ENCODE assay signal across 10 cellular contexts in genomic region chr5:56088967-56089829, GRCh38.
DNase-seq lines count a peak whose midpoint lies in the region; ATAC-seq and TF ChIP-seq lines count a peak whose summit lies in the region.
"Had no signal": no experiment of that assay in that cellular context is flagged by ENCODE, and none has a peak within 500 bp of the region (broad histone marks: within the 10 kb centered on the region; RNA-seq: fewer than 3 reads in every experiment).

No MANE protein-coding gene starts in this region.

- TF ChIP-seq CTCF in RWPE1 (conservative IDR thresholded peaks at IDR 0.05; ENCODE audit: low read depth), result no peak

- DNase-seq in activated CD4-positive, alpha-beta T cell treated with anti-CD3 and anti-CD28 coated beads for 36 hours, result peak; percentile 76
- DNase-seq in activated CD4-positive, alpha-beta T cell treated with anti-CD3 and anti-CD28 coated beads, Interleukin-2, amount 50 U/mL, for 1 hour, result no peak
- DNase-seq in RWPE1 (ENCODE audit: low spot score) (peak; percentile 37), mesendoderm (peak; percentile 92), NCI-H1436 (lab: John Stamatoyannopoulos, UW) (no peak), occipital lobe (lab: John Stamatoyannopoulos, UW) (no peak), SKM-1 treated with dmso at 0.1 percent for 144 hours (lab: John Stamatoyannopoulos, UW; ENCODE audit: unreplicated experiment) (no peak)
- DNase-seq: naive B cell had no signal

- no peaks in the 10 kb centered on the region for H3K79me1 ChIP-seq in mesendoderm (ENCODE audit: low read length)

- H3K36me3 ChIP-seq in mesendoderm (ENCODE audit: control insufficient read depth, insufficient read depth, low read length), result no peaks in the 10 kb centered on the region

- H3K27ac Mint-ChIP-seq in activated CD4-positive, alpha-beta T cell treated with anti-CD3 and anti-CD28 coated beads for 36 hours, result peak overlapping the region; percentile 86
- H3K27ac Mint-ChIP-seq: naive B cell had no signal

- ATAC-seq in activated CD4-positive, alpha-beta T cell treated with anti-CD3 and anti-CD28 coated beads for 36 hours, result peak; percentile 92
- peak; percentile 95 for ATAC-seq in HG02642 (IDR thresholded peaks at IDR 0.05; ENCODE audit: poor library complexity, unreplicated experiment)

- no peaks in the 10 kb centered on the region for H3K79me2 ChIP-seq in mesendoderm (ENCODE audit: control insufficient read depth, insufficient read depth, low read length)

- no peak overlapping the region for H3K27ac ChIP-seq in RWPE1
- H3K27ac ChIP-seq in mesendoderm (ENCODE audit: low read depth, low read length), result no peak overlapping the region
- H3K27ac ChIP-seq: VCaP had no signal

- no peak overlapping the region for H3K4me3 ChIP-seq in mesendoderm (ENCODE audit: low read length)

- no peak overlapping the region for H2BK120ac ChIP-seq in mesendoderm (ENCODE audit: low read depth, low read length)

- intact Hi-C loops in activated CD4-positive, alpha-beta T cell treated with anti-CD3 and anti-CD28 coated beads for 36 hours (cut with DNase I, micrococcal nuclease), result loop anchor here (1.0 kb wide), 2 partner anchors 8 to 9 kb away; no protein-coding TSS in a partner anchor

- H3K4me1 ChIP-seq in mesendoderm (ENCODE audit: control insufficient read depth, low read depth, low read length), result peaks cover 3% of the 10 kb centered on the region

- POLR2A ChIA-PET in activated CD4-positive, alpha-beta T cell treated with anti-CD3 and anti-CD28 coated beads for 36 hours (lab: Charles Lee), result interaction anchor here (0.6 to 0.7 kb wide), 2 partner anchors 58 to 1054 kb away, joined by 4 read pairs; no protein-coding TSS in a partner anchor
- POLR2A ChIA-PET in RWPE1 (lab: Yijun Ruan, JAX; ENCODE audit: low non-redundant PET), result no interaction called here

- H3K4me2 ChIP-seq in mesendoderm (ENCODE audit: low read length), result no peak overlapping the region

- H4K8ac ChIP-seq in mesendoderm (ENCODE audit: low read depth, low read length), result no peak overlapping the region

- no peak overlapping the region for H2BK15ac ChIP-seq in mesendoderm (replicated peaks; ENCODE audit: low read depth)

- CTCF ChIA-PET in activated CD4-positive, alpha-beta T cell treated with anti-CD3 and anti-CD28 coated beads for 36 hours (lab: Charles Lee), result interaction anchor here (0.7 to 2.0 kb wide), 6 partner anchors 9 to 152 kb away, joined by 3 to 5 read pairs (median 4); no protein-coding TSS in a partner anchor
- CTCF ChIA-PET in RWPE1 (lab: Yijun Ruan, JAX), result no interaction called here

- no peak overlapping the region for H4K5ac ChIP-seq in mesendoderm (ENCODE audit: low read length)

- no peak overlapping the region for H3K4ac ChIP-seq in mesendoderm (ENCODE audit: low read depth, low read length)

- no peaks in the 10 kb centered on the region for H3K9me3 Mint-ChIP-seq in activated CD4-positive, alpha-beta T cell treated with anti-CD3 and anti-CD28 coated beads for 36 hours (ENCODE audit: low read depth)

- no peaks in the 10 kb centered on the region for H3K27me3 ChIP-seq in mesendoderm (ENCODE audit: insufficient read depth, low read length, poor library complexity)

- peaks cover 65% of the 10 kb centered on the region for H3K4me1 Mint-ChIP-seq in activated CD4-positive, alpha-beta T cell treated with anti-CD3 and anti-CD28 coated beads for 36 hours

- no CpG with 5 or more reads among the region's 5 CpGs for WGBS in mesendoderm (ENCODE audit: extremely low coverage, insufficient coverage, low lambda C conversion rate)

- peak overlapping the region; percentile 16 for H2AK5ac ChIP-seq in mesendoderm (ENCODE audit: low read length)

- H3K56ac ChIP-seq in mesendoderm (ENCODE audit: low read length), result peak overlapping the region; percentile 44

- no peak overlapping the region for H3K23ac ChIP-seq in mesendoderm (ENCODE audit: low read length)

- no peaks in the 10 kb centered on the region for H3K27me3 Mint-ChIP-seq in activated CD4-positive, alpha-beta T cell treated with anti-CD3 and anti-CD28 coated beads for 36 hours

- H3K4me3 Mint-ChIP-seq in activated CD4-positive, alpha-beta T cell treated with anti-CD3 and anti-CD28 coated beads for 36 hours, result no peak overlapping the region
- H3K4me3 Mint-ChIP-seq: naive B cell had no signal

- H3K18ac ChIP-seq in mesendoderm (ENCODE audit: low read length), result no peak overlapping the region

- no peak overlapping the region for H3K9ac ChIP-seq in mesendoderm (ENCODE audit: low read length)

- no peaks in the 10 kb centered on the region for H3K36me3 Mint-ChIP-seq in activated CD4-positive, alpha-beta T cell treated with anti-CD3 and anti-CD28 coated beads for 36 hours (ENCODE audit: low read depth)

- no peak overlapping the region for H2BK5ac ChIP-seq in mesendoderm (ENCODE audit: low read length)

Comparison
In these comparisons a context has a peak if more than half of its experiments do, and no peak if none do; other contexts are left out.
1. DNase-seq: peak in activated CD4-positive, alpha-beta T cell treated with anti-CD3 and anti-CD28 coated beads for 36 hours (single experiment), RWPE1 (single experiment) and mesendoderm (single experiment); none in activated CD4-positive, alpha-beta T cell treated with anti-CD3 and anti-CD28 coated beads, Interleukin-2, amount 50 U/mL, for 1 hour (single experiment), NCI-H1436 (single experiment), occipital lobe (single experiment) and SKM-1 treated with dmso at 0.1 percent for 144 hours (single experiment).